ENCODE assay signal across 8 cellular contexts in the genomic region with DNA sequence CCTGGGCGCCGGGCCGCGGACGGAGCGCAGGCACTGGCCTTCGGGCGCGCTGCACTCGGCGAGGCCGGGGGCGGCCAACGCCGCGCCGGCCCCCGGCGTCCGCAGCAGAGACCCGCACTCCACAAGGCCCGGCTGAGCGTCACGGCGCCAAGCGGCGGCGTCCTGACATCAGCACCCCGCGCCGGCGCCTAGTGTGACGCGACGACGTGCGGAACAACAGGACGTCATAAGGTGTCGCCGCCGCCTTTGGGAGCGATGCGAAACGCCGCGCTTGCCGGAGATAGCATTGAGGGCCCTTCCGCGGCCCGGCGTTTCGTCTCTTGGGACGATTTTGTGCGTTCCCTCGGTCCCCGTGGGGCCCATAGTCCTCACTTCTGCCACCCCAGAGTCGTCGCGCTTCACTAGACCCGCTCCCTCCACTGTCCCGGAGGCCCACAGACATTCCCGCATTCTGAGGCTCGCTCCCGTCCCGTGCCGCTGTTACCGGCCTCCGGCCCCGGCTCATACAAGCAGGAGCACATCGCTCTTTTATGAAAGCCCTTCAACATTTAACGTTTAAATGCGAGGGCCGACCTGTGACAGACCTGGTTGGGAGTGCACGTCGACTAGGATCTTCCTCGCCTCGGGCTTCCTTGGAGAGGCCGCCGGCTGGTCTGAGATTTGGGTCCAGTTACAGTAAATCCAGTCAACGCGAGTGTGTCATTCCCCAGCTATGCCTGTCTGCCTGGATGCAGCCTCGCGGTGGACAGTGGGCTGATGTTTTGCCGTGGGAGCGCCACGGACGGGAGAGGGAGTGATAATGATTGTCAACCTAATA. TPM values are rescaled to one million over a fixed set of nuclear protein-coding genes. Genes with fewer than 3 reads are reported as not detected.
DNase-seq lines count a peak whose midpoint lies in the region; ATAC-seq and TF ChIP-seq lines count a peak whose summit lies in the region.

SSU72 (minus strand) TSS at position 143 of the 817 bp plus-strand sequence. CDS start 306 bp downstream, outside the sequence.

- ATAC-seq in HG02840 (IDR thresholded peaks at IDR 0.05; ENCODE audit: low FRiP score, unreplicated experiment) (peak; percentile 89), T-helper 17 cell (peak; percentile 84)

- no peaks in the 10 kb centered on the region for H3K27me3 ChIP-seq in right atrium auricular region
- H3K27me3 ChIP-seq in uterus = no peaks in the 10 kb centered on the region

- TF ChIP-seq CTCF in GM13977 (IDR thresholded peaks at IDR 0.05; ENCODE audit: extremely low read depth, insufficient read depth, missing control alignments) (no peak), right atrium auricular region (IDR thresholded peaks at IDR 0.05) (no peak), uterus (IDR thresholded peaks at IDR 0.05) (peak in 1 of 4 experiments; percentile 36)

- H3K4me1 Mint-ChIP-seq in T-helper 17 cell = peaks cover 18% of the 10 kb centered on the region

- H3K4me1 ChIP-seq in right atrium auricular region (peaks cover 0 to 22% of the 10 kb centered on the region in 2 donors), uterus (no peaks in the 10 kb centered on the region)

- in situ Hi-C loops in GM13977 (cut with MboI; ENCODE audit: low pct_unique_long_range_greater_than_20kb, low sequenced_read_pairs, unreplicated experiment) = no loop called here

- DNase-seq in GM13977 (ENCODE audit: low spot score) (peak; percentile 99), NCI-H146 (lab: John Stamatoyannopoulos, UW) (peak; percentile 84), T-helper 17 cell (peak; percentile 86 to 89 (median 87)), amygdala (lab: John Stamatoyannopoulos, UW) (peak; percentile 32 to 92 (median 78)), right atrium auricular region (ENCODE audit: low spot score) (peak; percentile 94), putamen (ENCODE audit: low spot score) (peak; percentile 88), uterus (peak; percentile 89 to 91)

- intact Hi-C loops in uterus (cut with DNase I; ENCODE audit: low total_unique reads) = no loop called here

- no peaks in the 10 kb centered on the region for H3K9me3 ChIP-seq in T-helper 17 cell (ENCODE audit: control insufficient read depth, low read length, poor library complexity, severe bottlenecking)
- no peaks in the 10 kb centered on the region for H3K9me3 ChIP-seq in right atrium auricular region
- no peaks in the 10 kb centered on the region for H3K9me3 ChIP-seq in uterus

- peak within 1 kb of the TSS; percentile 97 for H3K4me3 Mint-ChIP-seq in T-helper 17 cell

- H3K4me3 ChIP-seq in right atrium auricular region = peak within 1 kb of the TSS; percentile 82 to 100
- H3K4me3 ChIP-seq in uterus = peak within 1 kb of the TSS; percentile 84 to 96

- H3K27me3 Mint-ChIP-seq in T-helper 17 cell = no peaks in the 10 kb centered on the region

- TF ChIP-seq POLR2A in uterus (IDR thresholded peaks at IDR 0.05) = peak; percentile 64 to 94

- peak within 1 kb of the TSS; percentile 92 to 98 for H3K27ac ChIP-seq in right atrium auricular region
- H3K27ac ChIP-seq in uterus = peak within 1 kb of the TSS; percentile 92 to 98

- peaks cover 4% of the 10 kb centered on the region for H3K36me3 Mint-ChIP-seq in T-helper 17 cell (ENCODE audit: low read depth)

- peak within 1 kb of the TSS; percentile 99 for H3K27ac Mint-ChIP-seq in T-helper 17 cell

- H3K36me3 ChIP-seq in right atrium auricular region (peaks cover 10% of the 10 kb centered on the region), uterus (no peaks in the 10 kb centered on the region)

RNA-seq across cellular contexts. Expression of gene SSU72, which starts in this region (rescaled TPM):
- total RNA-seq in T-helper 17 cell (100 to 1,000 TPM in 1 of 2 donors, 10 to 100 TPM in 1; 99.3 to 103 TPM), right atrium auricular region (100 to 1,000 TPM in 1 of 2 donors, 10 to 100 TPM in 1; 98.3 to 121 TPM), uterus (100 to 1,000 TPM in 2 of 4 donors, 10 to 100 TPM in 2; 44.0 to 273 (median 78.4) TPM)

Comparison
In these comparisons a context has a peak if more than half of its experiments do, and no peak if none do; other contexts are left out.
1. Peak in every context shown above with its lines: DNase-seq, ATAC-seq, H3K4me3 ChIP-seq and H3K27ac ChIP-seq.